Comparison of ENCODE assay signal across 9 cellular contexts in the genomic region with DNA sequence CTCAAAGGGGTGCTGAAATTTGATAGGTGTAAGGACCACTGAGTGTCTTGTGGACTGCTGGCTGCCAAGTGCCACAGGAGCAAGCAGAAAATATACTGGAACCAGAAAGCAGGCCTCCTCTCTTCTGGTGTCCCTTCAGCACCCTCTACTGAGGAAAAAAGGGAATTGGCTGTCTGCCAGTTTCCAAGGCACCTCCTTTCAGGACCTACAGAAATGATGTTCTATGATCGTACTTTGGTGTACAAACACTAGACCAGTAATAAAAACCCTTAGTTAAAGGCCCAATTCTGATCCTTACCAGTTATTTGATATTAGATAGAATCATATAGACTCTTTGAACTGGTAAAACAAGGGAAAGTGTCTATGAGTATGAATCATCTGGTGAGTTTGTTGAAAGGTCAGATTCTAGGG. TPM values are rescaled to one million over a fixed set of nuclear protein-coding genes. Genes with fewer than 3 reads are reported as not detected.
DNase-seq lines count a peak whose midpoint lies in the region; ATAC-seq and TF ChIP-seq lines count a peak whose summit lies in the region.
"Had no signal": no experiment of that assay in that cellular context is flagged by ENCODE, and none has a peak within 500 bp of the region (broad histone marks: within the 10 kb centered on the region; RNA-seq: fewer than 3 reads in every experiment).

No MANE protein-coding gene starts in this region.

- H3K4me3 Mint-ChIP-seq in activated T-helper 2 cell treated with anti-CD3 and anti-CD28 coated beads, Interferon-gamma antibody, Interleukin-2, Interleukin-4, amounts not matched to agents 10 μg/mL and 5 μg/mL and 100 μg/mL, durations not matched to agents 14 hours and 24 hours and 36 hours (ENCODE audit: low read depth) = no peak overlapping the region
- H3K4me3 Mint-ChIP-seq: dendritic cell treated with granulocyte-macrophage colony-stimulating factor and Interleukin-4, amounts not matched to agents 40 ng/mL and 50 ng/mL, for 4 days had no signal

- H3K27me3 ChIP-seq in OCI-LY1 (ENCODE audit: insufficient read depth, low read length) (no peaks in the 10 kb centered on the region), parathyroid adenoma (ENCODE audit: control insufficient read depth, insufficient read depth, low read length) (no peaks in the 10 kb centered on the region)

- H3K36me3 ChIP-seq in OCI-LY1 (ENCODE audit: insufficient read depth, low read length) = peaks cover 21% of the 10 kb centered on the region; the same call in 1 of the 2 replicates
- no peaks in the 10 kb centered on the region for H3K36me3 ChIP-seq in parathyroid adenoma (ENCODE audit: control insufficient read depth, insufficient read depth, low read length)

- H3K27ac ChIP-seq in OCI-LY1 (ENCODE audit: low read depth, low read length, poor library complexity, severe bottlenecking) (no peak overlapping the region), parathyroid adenoma (no peak overlapping the region)

- H3K9me2 ChIP-seq in OCI-LY1 (ENCODE audit: low read depth, low read length) = no peaks in the 10 kb centered on the region

- peaks cover 17% of the 10 kb centered on the region for H3K4me1 Mint-ChIP-seq in activated T-helper 2 cell treated with anti-CD3 and anti-CD28 coated beads, Interferon-gamma antibody, Interleukin-2, Interleukin-4, amounts not matched to agents 10 μg/mL and 5 μg/mL and 100 μg/mL, durations not matched to agents 14 hours and 24 hours and 36 hours (ENCODE audit: low read depth)

- DNase-seq in EL (peak; percentile 83), KBM-7 (peak; percentile 75), glomerular endothelial cell (ENCODE audit: extremely low read depth, low read depth, low spot score) (peak; percentile 68)
- DNase-seq in activated T-helper 2 cell treated with anti-CD3 and anti-CD28 coated beads, Interferon-gamma antibody, Interleukin-2, Interleukin-4, amounts not matched to agents 10 μg/mL and 5 μg/mL and 100 μg/mL, durations not matched to agents 14 hours and 24 hours and 36 hours (ENCODE audit: low spot score) = peak; percentile 18

- in situ Hi-C loops in KBM-7 (cut with MboI; ENCODE audit: low pct_unique_long_range_greater_than_20kb, low sequenced_read_pairs) = no loop called here

- ATAC-seq in HG02840 (IDR thresholded peaks at IDR 0.05; ENCODE audit: low FRiP score, unreplicated experiment) (no peak), GM21786 (IDR thresholded peaks at IDR 0.05; ENCODE audit: unreplicated experiment) (no peak)

- no peaks in the 10 kb centered on the region for H3F3A ChIP-seq in OCI-LY1 (ENCODE audit: insufficient read depth, low read length)

- H3K9me3 ChIP-seq in OCI-LY1 (ENCODE audit: low read length) (no peaks in the 10 kb centered on the region), parathyroid adenoma (ENCODE audit: control insufficient read depth, low read length) (no peaks in the 10 kb centered on the region)

- H2AFZ ChIP-seq in OCI-LY1 (ENCODE audit: low read length) (no peak overlapping the region), parathyroid adenoma (no peak overlapping the region)

- H3K4me2 ChIP-seq in OCI-LY1 (ENCODE audit: low read length) (no peak overlapping the region), parathyroid adenoma (ENCODE audit: low read length) (no peak overlapping the region)

- TF ChIP-seq CTCF in OCI-LY1 (IDR thresholded peaks at IDR 0.05; ENCODE audit: low read length) (peak; percentile 49; the same call in 1 of the 2 replicates), parathyroid adenoma (IDR thresholded peaks at IDR 0.05) (peak; percentile 54)

- no peaks in the 10 kb centered on the region for H3K27me3 Mint-ChIP-seq in activated T-helper 2 cell treated with anti-CD3 and anti-CD28 coated beads, Interferon-gamma antibody, Interleukin-2, Interleukin-4, amounts not matched to agents 10 μg/mL and 5 μg/mL and 100 μg/mL, durations not matched to agents 14 hours and 24 hours and 36 hours (ENCODE audit: low read depth)
- H3K27me3 Mint-ChIP-seq: dendritic cell treated with granulocyte-macrophage colony-stimulating factor and Interleukin-4, amounts not matched to agents 40 ng/mL and 50 ng/mL, for 4 days had no signal

- H3K27ac Mint-ChIP-seq in activated T-helper 2 cell treated with anti-CD3 and anti-CD28 coated beads, Interferon-gamma antibody, Interleukin-2, Interleukin-4, amounts not matched to agents 10 μg/mL and 5 μg/mL and 100 μg/mL, durations not matched to agents 14 hours and 24 hours and 36 hours = no peak overlapping the region
- H3K27ac Mint-ChIP-seq: dendritic cell treated with granulocyte-macrophage colony-stimulating factor and Interleukin-4, amounts not matched to agents 40 ng/mL and 50 ng/mL, for 4 days had no signal

- H4K20me1 ChIP-seq in OCI-LY1 (ENCODE audit: insufficient read depth, low read length) = no peaks in the 10 kb centered on the region

- intact Hi-C loops in activated T-helper 2 cell treated with anti-CD3 and anti-CD28 coated beads, Interferon-gamma antibody, Interleukin-2, Interleukin-4, amounts not matched to agents 10 μg/mL and 5 μg/mL and 100 μg/mL, durations not matched to agents 14 hours and 24 hours and 36 hours (cut with micrococcal nuclease) = loop anchor here (2.0 to 5.0 kb wide), 2 partner anchors 71 to 115 kb away; a partner anchor contains a TSS

- peaks cover 3% of the 10 kb centered on the region; the same call in 1 of the 2 replicates for H3K79me2 ChIP-seq in OCI-LY1 (ENCODE audit: insufficient read depth, low read length)
- H3K79me2 ChIP-seq in parathyroid adenoma = peaks cover 15% of the 10 kb centered on the region

- H3K4me1 ChIP-seq in OCI-LY1 (ENCODE audit: insufficient read depth, low read length, severe bottlenecking) (no peaks in the 10 kb centered on the region), parathyroid adenoma (no peaks in the 10 kb centered on the region)

- H3K4me3 ChIP-seq in OCI-LY1 (ENCODE audit: low read depth, low read length, poor library complexity, severe bottlenecking) = no peak overlapping the region
- no peak overlapping the region for H3K4me3 ChIP-seq in parathyroid adenoma (ENCODE audit: low read depth, low read length)

- H3K9me3 Mint-ChIP-seq in activated T-helper 2 cell treated with anti-CD3 and anti-CD28 coated beads, Interferon-gamma antibody, Interleukin-2, Interleukin-4, amounts not matched to agents 10 μg/mL and 5 μg/mL and 100 μg/mL, durations not matched to agents 14 hours and 24 hours and 36 hours = no peaks in the 10 kb centered on the region
- H3K9me3 Mint-ChIP-seq: dendritic cell treated with granulocyte-macrophage colony-stimulating factor and Interleukin-4, amounts not matched to agents 40 ng/mL and 50 ng/mL, for 4 days had no signal

- H3K9ac ChIP-seq in OCI-LY1 (ENCODE audit: low read length) (no peak overlapping the region), parathyroid adenoma (no peak overlapping the region)

- peaks cover 14% of the 10 kb centered on the region for H3K36me3 Mint-ChIP-seq in activated T-helper 2 cell treated with anti-CD3 and anti-CD28 coated beads, Interferon-gamma antibody, Interleukin-2, Interleukin-4, amounts not matched to agents 10 μg/mL and 5 μg/mL and 100 μg/mL, durations not matched to agents 14 hours and 24 hours and 36 hours (ENCODE audit: low read depth)

RNA-seq across cellular contexts. Expression of a gene that starts 35.8 kb away (rescaled TPM):
- total RNA-seq in activated T-helper 2 cell treated with anti-CD3 and anti-CD28 coated beads, Interferon-gamma antibody, Interleukin-2, Interleukin-4, amounts not matched to agents 10 μg/mL and 5 μg/mL and 100 μg/mL, durations not matched to agents 14 hours and 24 hours and 36 hours = 10.7 and 13.5 TPM in 2 replicates
- total RNA-seq in glomerular endothelial cell = 26.4 and 52.3 TPM in 2 replicates

RNA-seq across cellular contexts. Expression of a gene that starts 41.8 kb away (rescaled TPM):
- 14.9 and 15.1 TPM in 2 replicates for total RNA-seq in activated T-helper 2 cell treated with anti-CD3 and anti-CD28 coated beads, Interferon-gamma antibody, Interleukin-2, Interleukin-4, amounts not matched to agents 10 μg/mL and 5 μg/mL and 100 μg/mL, durations not matched to agents 14 hours and 24 hours and 36 hours
- 22.2 and 27.6 TPM in 2 replicates for total RNA-seq in glomerular endothelial cell

Comparison
In these comparisons a context has a peak if more than half of its experiments do, and no peak if none do; other contexts are left out.
1. DNase-seq: peak in every context shown above with its lines; median percentile 83 in EL; 75 in KBM-7; 68 in glomerular endothelial cell; 18 in activated T-helper 2 cell treated with anti-CD3 and anti-CD28 coated beads, Interferon-gamma antibody, Interleukin-2, Interleukin-4, amounts not matched to agents 10 μg/mL and 5 μg/mL and 100 μg/mL, durations not matched to agents 14 hours and 24 hours and 36 hours.